Comparison of ENCODE assay signal across 28 cellular contexts in the genomic region with DNA sequence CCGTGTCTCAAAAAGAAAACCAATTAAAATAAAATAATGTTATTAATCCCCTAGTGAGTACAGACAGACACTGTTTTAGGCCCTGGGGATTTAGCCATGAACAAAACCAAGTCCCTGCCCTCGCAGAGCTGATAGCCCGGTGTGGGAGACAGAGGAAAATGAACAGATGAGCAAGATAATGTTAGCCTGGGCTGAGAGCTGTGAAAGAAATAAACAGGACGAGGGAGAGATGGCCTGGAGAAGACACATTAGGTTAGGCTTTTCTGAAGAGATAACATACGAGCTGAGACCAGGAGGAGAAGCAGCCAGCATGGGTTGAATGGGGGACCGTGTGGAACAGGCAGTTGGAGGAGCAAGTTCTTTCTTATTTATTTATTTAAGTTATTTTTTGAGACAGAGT. TPM values are rescaled to one million over a fixed set of nuclear protein-coding genes. Genes with fewer than 3 reads are reported as not detected.
DNase-seq lines count a peak whose midpoint lies in the region; ATAC-seq, FAIRE-seq and TF ChIP-seq lines count a peak whose summit lies in the region.
"Had no signal": no experiment of that assay in that cellular context is flagged by ENCODE, and none has a peak within 500 bp of the region (broad histone marks: within the 10 kb centered on the region; RNA-seq: fewer than 3 reads in every experiment).

No MANE protein-coding gene starts in this region.

- H3K36me3 ChIP-seq in OCI-LY1 (ENCODE audit: insufficient read depth, low read length) (peaks cover 51% of the 10 kb centered on the region), GM12878 (ENCODE audit: control insufficient read depth in 2 of 2, insufficient read depth in 2 of 2, low read length in 1 of 2) (peaks cover 0 to 16% of the 10 kb centered on the region in 2 experiments), osteoblast (ENCODE audit: insufficient read depth, low read length) (peaks cover 20% of the 10 kb centered on the region)

- no peak overlapping the region for H3K4me2 ChIP-seq in OCI-LY1 (ENCODE audit: low read length)
- H3K4me2 ChIP-seq in GM12878 (ENCODE audit: control insufficient read depth, insufficient read depth): no peak overlapping the region
- H3K4me2 ChIP-seq in osteoblast (ENCODE audit: insufficient read depth, low read length): no peak overlapping the region

- BruUV-seq in GM12878 (replicated peaks; lab: Mats Ljungman, UMichigan): no TSS peak

- H3K9me3 ChIP-seq in OCI-LY1 (ENCODE audit: low read length) (no peaks in the 10 kb centered on the region), GM12878 (replicated peaks; ENCODE audit: control insufficient read depth, insufficient read depth, low read length) (no peaks in the 10 kb centered on the region), osteoblast (ENCODE audit: low read depth, low read length) (no peaks in the 10 kb centered on the region)
- H3K9me3 ChIP-seq: ascending aorta, left lung had no signal

- H3K9ac ChIP-seq in OCI-LY1 (ENCODE audit: low read length) (no peak overlapping the region), GM12878 (ENCODE audit: control insufficient read depth, insufficient read depth, low read length) (no peak overlapping the region)

- H4K20me1 ChIP-seq in OCI-LY1 (ENCODE audit: insufficient read depth, low read length) (no peaks in the 10 kb centered on the region), GM12878 (ENCODE audit: control insufficient read depth, insufficient read depth) (no peaks in the 10 kb centered on the region), osteoblast (ENCODE audit: insufficient read depth, low read length) (peaks cover 6% of the 10 kb centered on the region)

- FAIRE-seq in GM12878 (lab: Jason Lieb, UNC): no peak
- FAIRE-seq: endothelial cell of umbilical vein, GM18507, islet of Langerhans had no signal

- no peak for DNase-seq in activated naive CD4-positive, alpha-beta T cell treated with Interleukin-2 at 50 U/mL for 16 hours
- no peak for DNase-seq in GM12878 (ENCODE audit: low read depth, low spot score)
- DNase-seq in osteoblast (ENCODE audit: insufficient read length, low spot score, missing footprints): peak; percentile 50
- DNase-seq in Right ventricle myocardium superior: no peak
- no peak for DNase-seq in substantia nigra (lab: John Stamatoyannopoulos, UW)
- DNase-seq: activated CD4-positive, alpha-beta T cell treated with anti-CD3 and anti-CD28 coated beads, Interleukin-2, amount 50 U/mL, for 48 hours; activated CD4-positive, CD25-positive, alpha-beta regulatory T cell; activated naive CD8-positive, alpha-beta T cell treated with anti-CD3 and anti-CD28 coated beads, Interleukin-2, amount 10 ng/mL, durations not matched to agents 7 days and 5 days; caudate nucleus; DMS79 treated with DMSO at 0.1 percent for 48 hours; H7; IMR-90; left lung; mesendoderm; NCI-H1105 treated with DMSO at 0.1 percent for 48 hours; NCI-H1930; NCI-H2227 treated with DMSO at 0.1 percent for 48 hours; NCI-H526 treated with DMSO at 0.1 percent for 48 hours; T-helper 9 cell had no signal

- H3K9me2 ChIP-seq in OCI-LY1 (ENCODE audit: low read depth, low read length): no peaks in the 10 kb centered on the region

- H3K79me2 ChIP-seq in OCI-LY1 (ENCODE audit: insufficient read depth, low read length): no peaks in the 10 kb centered on the region
- no peaks in the 10 kb centered on the region; the same call in 1 of the 2 replicates for H3K79me2 ChIP-seq in GM12878 (ENCODE audit: control insufficient read depth, insufficient read depth, low read length)
- no peaks in the 10 kb centered on the region for H3K79me2 ChIP-seq in osteoblast (ENCODE audit: insufficient read depth, low read length)

- peaks cover 4% of the 10 kb centered on the region for H3K4me1 Mint-ChIP-seq in activated naive CD4-positive, alpha-beta T cell treated with anti-CD3 and anti-CD28 coated beads, Interleukin-2, amount 50 U/mL, for 24 hours

- TF ChIP-seq EP300 in GM12878 (IDR thresholded peaks at IDR 0.05; ENCODE audit: borderline replicate concordance in 1 of 2, control insufficient read depth in 1 of 2, low read depth in 2 of 2, low read length in 2 of 2): no peak

- H3K27ac ChIP-seq in OCI-LY1 (ENCODE audit: low read depth, low read length, poor library complexity, severe bottlenecking) (peak overlapping the region; percentile 78), GM12878 (ENCODE audit: control insufficient read depth, insufficient read depth) (no peak overlapping the region), osteoblast (ENCODE audit: low read depth, low read length) (no peak overlapping the region), substantia nigra (ENCODE audit: low read depth, low read length, poor library complexity, severe bottlenecking) (no peak overlapping the region)
- H3K27ac ChIP-seq: ascending aorta, left lung, RWPE1, skin epidermis had no signal

- CTCF ChIA-PET in GM12878 (lab: Yijun Ruan, JAX): no interaction called here

- POLR2A ChIA-PET in GM12878 (lab: Charles Lee): no interaction called here

- TF ChIP-seq RAD21 in GM12878 (IDR thresholded peaks at IDR 0.05; ENCODE audit: insufficient read depth, low read depth, low read length): no peak

- no peak for TF ChIP-seq POLR2A in GM12878 (IDR thresholded peaks at IDR 0.05; ENCODE audit: low read depth, low read length)

- no peak for ATAC-seq in GM12878
- ATAC-seq in Right ventricle myocardium superior (ENCODE audit: poor library complexity): no peak
- no peak for ATAC-seq in HG03108 (IDR thresholded peaks at IDR 0.05; ENCODE audit: unreplicated experiment)
- ATAC-seq: left lung had no signal

- H3K4me1 ChIP-seq in OCI-LY1 (ENCODE audit: insufficient read depth, low read length, severe bottlenecking) (peaks cover 52% of the 10 kb centered on the region), GM12878 (ENCODE audit: control insufficient read depth, insufficient read depth, low read length) (peaks cover under 1% of the 10 kb centered on the region), osteoblast (ENCODE audit: insufficient read depth, low read length) (no peaks in the 10 kb centered on the region)
- H3K4me1 ChIP-seq: ascending aorta, left lung had no signal

- intact Hi-C loops in GM12878 (cut with micrococcal nuclease; ENCODE audit: unreplicated experiment): loop anchor here (10.0 kb wide), 1 partner anchor 174 kb away; no protein-coding TSS in a partner anchor
- intact Hi-C loops in Right ventricle myocardium superior (cut with DNase I): no loop called here

- in situ Hi-C loops in GM12878 (cut with MboI): no loop called here

- H3K27me3 ChIP-seq in OCI-LY1 (ENCODE audit: insufficient read depth, low read length): no peaks in the 10 kb centered on the region
- no peaks in the 10 kb centered on the region for H3K27me3 ChIP-seq in GM12878 (replicated peaks in 1 of 2; ENCODE audit: control insufficient read depth in 2 of 2, insufficient read depth in 2 of 2, low read length in 1 of 2)
- no peaks in the 10 kb centered on the region for H3K27me3 ChIP-seq in osteoblast (ENCODE audit: insufficient read depth, low read length)
- H3K27me3 ChIP-seq: ascending aorta, left lung had no signal

- no peak overlapping the region for H3K4me3 Mint-ChIP-seq in activated naive CD4-positive, alpha-beta T cell treated with anti-CD3 and anti-CD28 coated beads, Interleukin-2, amount 50 U/mL, for 24 hours
- H3K4me3 Mint-ChIP-seq: activated naive CD8-positive, alpha-beta T cell treated with anti-CD3 and anti-CD28 coated beads, Interleukin-2, amount 10 ng/mL, durations not matched to agents 7 days and 5 days had no signal

- no peak for TF ChIP-seq CTCF in OCI-LY1 (IDR thresholded peaks at IDR 0.05; ENCODE audit: low read length)
- TF ChIP-seq CTCF in GM12878 (IDR thresholded peaks at IDR 0.05 in 2 of 3, conservative IDR thresholded peaks at IDR 0.05 in 1 of 3; ENCODE audit: control insufficient read depth in 2 of 3, extremely low read depth in 1 of 3, insufficient read depth in 1 of 3, low read depth in 3 of 3, low read length in 3 of 3): no peak
- no peak for TF ChIP-seq CTCF in osteoblast (IDR thresholded peaks at IDR 0.05; ENCODE audit: extremely low read depth, low read depth, low read length)

- WGBS in GM12878 (ENCODE audit: insufficient coverage, insufficient replicate concordance, low lambda C conversion rate, missing lambda C conversion rate): 56% methylated on average over 6 of the region's 6 CpGs

- SMC1A ChIA-PET in GM12878 (lab: Charles Lee; ENCODE audit: uncharacterized antibody, unreplicated experiment): no interaction called here

- peak overlapping the region; percentile 53 for H3K27ac Mint-ChIP-seq in activated naive CD4-positive, alpha-beta T cell treated with anti-CD3 and anti-CD28 coated beads, Interleukin-2, amount 50 U/mL, for 24 hours
- H3K27ac Mint-ChIP-seq: activated naive CD8-positive, alpha-beta T cell treated with anti-CD3 and anti-CD28 coated beads, Interleukin-2, amount 10 ng/mL, durations not matched to agents 7 days and 5 days had no signal

- RAD21 ChIA-PET in GM12878 (lab: Charles Lee; ENCODE audit: unreplicated experiment): interaction anchor here (0.5 to 1.1 kb wide), 2 partner anchors 9 to 22 kb away, joined by 3 read pairs; no protein-coding TSS in a partner anchor

- no peaks in the 10 kb centered on the region for H3F3A ChIP-seq in OCI-LY1 (ENCODE audit: insufficient read depth, low read length)

- no peak overlapping the region for H3K4me3 ChIP-seq in OCI-LY1 (ENCODE audit: low read depth, low read length, poor library complexity, severe bottlenecking)
- no peak overlapping the region for H3K4me3 ChIP-seq in GM12878
- H3K4me3 ChIP-seq in osteoblast (ENCODE audit: insufficient read depth, low read length): no peak overlapping the region
- H3K4me3 ChIP-seq: ascending aorta, left lung, skin epidermis had no signal

- H3K9me3 Mint-ChIP-seq in activated naive CD4-positive, alpha-beta T cell treated with anti-CD3 and anti-CD28 coated beads, Interleukin-2, amount 50 U/mL, for 24 hours: no peaks in the 10 kb centered on the region
- H3K9me3 Mint-ChIP-seq: activated naive CD8-positive, alpha-beta T cell treated with anti-CD3 and anti-CD28 coated beads, Interleukin-2, amount 10 ng/mL, durations not matched to agents 7 days and 5 days had no signal

- H2AFZ ChIP-seq in OCI-LY1 (ENCODE audit: low read length) (no peak overlapping the region), GM12878 (ENCODE audit: control insufficient read depth, low read depth, low read length) (no peak overlapping the region), osteoblast (ENCODE audit: low read length) (no peak overlapping the region)

- peaks cover 11% of the 10 kb centered on the region for H3K36me3 Mint-ChIP-seq in activated naive CD4-positive, alpha-beta T cell treated with anti-CD3 and anti-CD28 coated beads, Interleukin-2, amount 50 U/mL, for 24 hours

- no peaks in the 10 kb centered on the region for H3K27me3 Mint-ChIP-seq in activated naive CD4-positive, alpha-beta T cell treated with anti-CD3 and anti-CD28 coated beads, Interleukin-2, amount 50 U/mL, for 24 hours
- H3K27me3 Mint-ChIP-seq: activated naive CD8-positive, alpha-beta T cell treated with anti-CD3 and anti-CD28 coated beads, Interleukin-2, amount 10 ng/mL, durations not matched to agents 7 days and 5 days had no signal

RNA-seq across cellular contexts. Expression of gene RELB, which starts 9.0 kb away (rescaled TPM):
- 26.2 and 27.0 TPM in 2 replicates for total RNA-seq in GM12878 (2013; cell fraction: nucleolus; rRNA removed)
- total RNA-seq in GM12878 (2014; rRNA removed): 14.6 and 22.8 TPM in 2 replicates
- 8.4 and 9.1 TPM in 2 replicates for total RNA-seq in GM12878 (2014; rRNA removed; fragmentation: Illumina TruSeq; extraction: Trizol)
- 43.4 and 43.8 TPM in 2 replicates for total RNA-seq in GM12878 (2021)
- 7.3 TPM for polyA plus RNA-seq in GM12878 (2011; ENCODE audit: low read depth)
- polyA plus RNA-seq in GM12878 (2011; rRNA removed): 9.9 and 20.6 TPM in 2 replicates
- polyA plus RNA-seq in GM12878 (2011; cell fraction: cytosol; rRNA removed): 34.4 and 43.0 TPM in 2 replicates
- polyA plus RNA-seq in GM12878 (2011; cell fraction: nucleus; rRNA removed): 42.0 and 52.3 TPM in 2 replicates
- polyA plus RNA-seq in GM12878 (2012): 27.3 and 32.8 TPM in 2 replicates
- polyA plus RNA-seq in GM12878 (2014; fragmentation: Illumina TruSeq; extraction: Trizol): 3.6 and 5.6 TPM in 2 replicates
- 1 to 10 TPM in 1 of 2 experiments, under 1 TPM in 1; 0.66 to 3.2 TPM for polyA plus RNA-seq in GM12878 (2014; fragmentation: Nextera tagmentation; extraction: Ambion mirVana)
- polyA plus RNA-seq in GM12878 (2014; rRNA removed): 27.9 and 38.9 TPM in 2 replicates
- polyA plus RNA-seq in GM12878 (2016; fragmentation: Nextera tagmentation; extraction: Ambion mirVana): 10 to 100 TPM; 11.1 to 14.5 TPM
- polyA minus RNA-seq in GM12878 (2011; rRNA and poly(A)+ RNA removed): 27.9 and 45.2 TPM in 2 replicates
- polyA minus RNA-seq in GM12878 (2011; cell fraction: cytosol; rRNA and poly(A)+ RNA removed): 30.0 and 34.2 TPM in 2 replicates
- polyA minus RNA-seq in GM12878 (2011; cell fraction: nucleus; rRNA and poly(A)+ RNA removed): 9.7 and 20.9 TPM in 2 replicates
- total RNA-seq in osteoblast: 8.5 and 9.8 TPM in 2 replicates
- 2.9 TPM for total RNA-seq in Right ventricle myocardium superior

RNA-seq across cellular contexts. Expression of gene CLASRP, which starts 28.5 kb away (rescaled TPM):
- 116 and 141 TPM in 2 replicates for total RNA-seq in GM12878 (2013; cell fraction: nucleolus; rRNA removed)
- 28.5 and 28.9 TPM in 2 replicates for total RNA-seq in GM12878 (2014; rRNA removed)
- total RNA-seq in GM12878 (2014; rRNA removed; fragmentation: Illumina TruSeq; extraction: Trizol): 31.9 and 33.6 TPM in 2 replicates
- 66.7 and 75.8 TPM in 2 replicates for total RNA-seq in GM12878 (2021)
- 32.0 TPM for polyA plus RNA-seq in GM12878 (2011; ENCODE audit: low read depth)
- polyA plus RNA-seq in GM12878 (2011; rRNA removed): 24.6 and 40.4 TPM in 2 replicates
- 19.2 and 19.5 TPM in 2 replicates for polyA plus RNA-seq in GM12878 (2011; cell fraction: cytosol; rRNA removed)
- polyA plus RNA-seq in GM12878 (2011; cell fraction: nucleus; rRNA removed): 208 and 258 TPM in 2 replicates
- polyA plus RNA-seq in GM12878 (2012): 58.3 and 93.7 TPM in 2 replicates
- 20.2 and 37.2 TPM in 2 replicates for polyA plus RNA-seq in GM12878 (2014; fragmentation: Illumina TruSeq; extraction: Trizol)
- 1 to 10 TPM in 1 of 2 experiments, under 1 TPM in 1; 0.68 to 2.3 TPM for polyA plus RNA-seq in GM12878 (2014; fragmentation: Nextera tagmentation; extraction: Ambion mirVana)
- 62.5 and 80.2 TPM in 2 replicates for polyA plus RNA-seq in GM12878 (2014; rRNA removed)
- 10 to 100 TPM; 18.5 to 23.6 TPM for polyA plus RNA-seq in GM12878 (2016; fragmentation: Nextera tagmentation; extraction: Ambion mirVana)
- 23.8 and 26.4 TPM in 2 replicates for polyA minus RNA-seq in GM12878 (2011; rRNA and poly(A)+ RNA removed)
- polyA minus RNA-seq in GM12878 (2011; cell fraction: cytosol; rRNA and poly(A)+ RNA removed): 7.9 and 9.6 TPM in 2 replicates
- 20.9 and 53.9 TPM in 2 replicates for polyA minus RNA-seq in GM12878 (2011; cell fraction: nucleus; rRNA and poly(A)+ RNA removed)
- total RNA-seq in osteoblast: 17.0 and 17.1 TPM in 2 replicates
- 31.7 TPM for total RNA-seq in Right ventricle myocardium superior

RNA-seq across cellular contexts. Expression of gene CLPTM1, which starts 55.1 kb away (rescaled TPM):
- 48.2 and 53.9 TPM in 2 replicates for total RNA-seq in GM12878 (2013; cell fraction: nucleolus; rRNA removed)
- total RNA-seq in GM12878 (2014; rRNA removed): 22.5 and 34.3 TPM in 2 replicates
- 10.5 and 14.4 TPM in 2 replicates for total RNA-seq in GM12878 (2014; rRNA removed; fragmentation: Illumina TruSeq; extraction: Trizol)
- 70.6 and 72.6 TPM in 2 replicates for total RNA-seq in GM12878 (2021)
- 19.8 TPM for polyA plus RNA-seq in GM12878 (2011; ENCODE audit: low read depth)
- polyA plus RNA-seq in GM12878 (2011; rRNA removed): 13.3 and 33.1 TPM in 2 replicates
- polyA plus RNA-seq in GM12878 (2011; cell fraction: cytosol; rRNA removed): 49.1 and 49.9 TPM in 2 replicates
- polyA plus RNA-seq in GM12878 (2011; cell fraction: nucleus; rRNA removed): 120 and 136 TPM in 2 replicates
- polyA plus RNA-seq in GM12878 (2012): 37.1 and 39.2 TPM in 2 replicates
- 28.5 and 51.2 TPM in 2 replicates for polyA plus RNA-seq in GM12878 (2014; fragmentation: Illumina TruSeq; extraction: Trizol)
- 1 to 10 TPM in 1 of 2 experiments, under 1 TPM in 1; 0.42 to 2.3 TPM for polyA plus RNA-seq in GM12878 (2014; fragmentation: Nextera tagmentation; extraction: Ambion mirVana)
- polyA plus RNA-seq in GM12878 (2014; rRNA removed): 36.2 and 43.4 TPM in 2 replicates
- 10 to 100 TPM; 56.6 to 60.9 TPM for polyA plus RNA-seq in GM12878 (2016; fragmentation: Nextera tagmentation; extraction: Ambion mirVana)
- 45.1 and 46.5 TPM in 2 replicates for polyA minus RNA-seq in GM12878 (2011; rRNA and poly(A)+ RNA removed)
- polyA minus RNA-seq in GM12878 (2011; cell fraction: cytosol; rRNA and poly(A)+ RNA removed): 22.6 and 31.4 TPM in 2 replicates
- polyA minus RNA-seq in GM12878 (2011; cell fraction: nucleus; rRNA and poly(A)+ RNA removed): 23.0 and 39.7 TPM in 2 replicates
- total RNA-seq in osteoblast: 45.2 and 61.3 TPM in 2 replicates
- 89.7 TPM for total RNA-seq in Right ventricle myocardium superior
